Comparison of ENCODE assay signal across 8 cellular contexts in the genomic region with DNA sequence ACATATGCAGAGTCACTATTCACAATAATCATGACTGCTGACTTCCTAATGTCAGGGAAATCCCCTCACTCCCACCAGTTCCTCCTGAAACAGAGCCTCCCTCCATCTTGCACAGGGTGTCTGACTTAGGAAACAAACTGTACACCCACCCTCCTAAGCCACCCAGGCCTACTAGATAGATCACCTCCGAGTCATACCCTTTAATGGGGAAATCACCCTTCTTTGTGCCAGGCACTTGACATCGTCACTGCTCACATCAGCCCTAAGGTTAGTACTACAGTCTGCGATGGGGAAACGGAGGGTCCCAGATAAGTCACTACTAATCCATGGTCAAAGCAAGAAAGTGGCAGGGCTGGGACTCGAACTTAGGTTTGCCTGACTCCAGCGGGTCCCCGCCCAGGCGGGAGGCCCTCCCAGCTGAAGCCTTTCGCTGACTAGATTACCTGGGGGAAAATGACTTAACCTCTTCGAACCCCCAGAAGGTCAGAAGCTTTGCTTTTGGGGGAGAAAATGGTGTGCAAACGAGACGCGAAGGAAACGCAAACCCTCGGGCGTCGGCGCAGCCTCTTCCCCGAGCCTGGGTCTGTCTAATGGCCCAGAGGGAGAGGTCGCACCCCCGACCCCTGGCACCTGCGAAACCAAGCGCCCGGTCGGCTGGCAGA. TPM values are rescaled to one million over a fixed set of nuclear protein-coding genes. Genes with fewer than 3 reads are reported as not detected.
DNase-seq lines count a peak whose midpoint lies in the region; ATAC-seq, FAIRE-seq and TF ChIP-seq lines count a peak whose summit lies in the region.

No MANE protein-coding gene starts in this region.

- TF ChIP-seq CTCF in Peyer's patch (IDR thresholded peaks at IDR 0.05) (no peak), gastrocnemius medialis (IDR thresholded peaks at IDR 0.05 in 4 of 5, conservative IDR thresholded peaks at IDR 0.05 in 1 of 5) (no peak)

- intact Hi-C loops in gastrocnemius medialis (cut with DNase I; ENCODE audit: low total_unique reads) = loop anchor here (1.0 to 5.0 kb wide), 2 partner anchors 29 to 166 kb away; a partner anchor contains a TSS

- H3K4me3 ChIP-seq in Peyer's patch (peak overlapping the region; percentile 87 to 97 (median 94)), gastrocnemius medialis (peak overlapping the region; percentile 71 to 81 (median 75))

- no peak; the same call in none of the 2 replicates for TF ChIP-seq POLR2A in GM12891 (IDR thresholded peaks at IDR 0.05; ENCODE audit: low read depth, low read length)
- TF ChIP-seq POLR2A in Peyer's patch (IDR thresholded peaks at IDR 0.05) = no peak
- no peak for TF ChIP-seq POLR2A in gastrocnemius medialis (IDR thresholded peaks at IDR 0.05)

- no peaks in the 10 kb centered on the region for H3K9me3 ChIP-seq in Peyer's patch
- no peaks in the 10 kb centered on the region for H3K9me3 ChIP-seq in gastrocnemius medialis

- H3K27ac ChIP-seq in Peyer's patch = peak overlapping the region; percentile 89 to 99 (median 97)
- peak overlapping the region; percentile 96 to 100 (median 98) for H3K27ac ChIP-seq in gastrocnemius medialis

- DNase-seq in GM12891 (ENCODE audit: insufficient read length, low spot score) = no peak
- peak in 2 of 3 donors; percentile 50 to 64 for DNase-seq in Peyer's patch
- DNase-seq in activated gamma-delta T cell treated with anti-CD3 and anti-CD28 coated beads, Interleukin-2, amount 50 U/mL, for 16 hours (ENCODE audit: low read depth) = peak; percentile 73
- DNase-seq in glomerular visceral epithelial cell (ENCODE audit: extremely low spot score) = peak; percentile 35
- no peak for DNase-seq in gastrocnemius medialis
- DNase-seq in DMS53 (lab: John Stamatoyannopoulos, UW) = no peak
- DNase-seq in GM19239 (ENCODE audit: insufficient read length, low spot score) = no peak

- H3K4me1 ChIP-seq in Peyer's patch (peaks cover 0 to 18% (median 4%) of the 10 kb centered on the region in 4 donors), gastrocnemius medialis (peaks cover 13 to 18% of the 10 kb centered on the region in 2 donors)

- FAIRE-seq in GM12891 (lab: Jason Lieb, UNC) (no peak), GM19239 (lab: Jason Lieb, UNC) (no peak)

- in situ Hi-C loops in gastrocnemius medialis (cut with MboI; ENCODE audit: low sequenced_read_pairs in 4 of 4) = no loop called here

- H3K27me3 ChIP-seq in Peyer's patch = no peaks in the 10 kb centered on the region
- no peaks in the 10 kb centered on the region for H3K27me3 ChIP-seq in gastrocnemius medialis

- ATAC-seq in HG02840 (IDR thresholded peaks at IDR 0.05; ENCODE audit: low FRiP score, unreplicated experiment) = peak; percentile 20
- ATAC-seq in gastrocnemius medialis = peak in 1 of 2 donors; percentile 3

- H3K36me3 ChIP-seq in Peyer's patch (no peaks in the 10 kb centered on the region), gastrocnemius medialis (no peaks in the 10 kb centered on the region)

TF ChIP-seq in GM12891, 5 proteins besides CTCF, POLR2A, EP300 and RAD21:
- TF ChIP-seq PAX5 (IDR thresholded peaks at IDR 0.05; ENCODE audit: insufficient read depth, low read length, severe bottlenecking) = no peak
- TF ChIP-seq TAF1 (IDR thresholded peaks at IDR 0.05; ENCODE audit: low read depth, low read length) = peak; percentile 50; the same call in 1 of the 2 replicates
- TF ChIP-seq POU2F2 (IDR thresholded peaks at IDR 0.05; ENCODE audit: low read depth, low read length) = peak; percentile 53
- peak; percentile 65 for TF ChIP-seq POLR2AphosphoS5 (IDR thresholded peaks at IDR 0.05; ENCODE audit: low read depth, low read length)
- peak; percentile 85 for TF ChIP-seq SPI1 (IDR thresholded peaks at IDR 0.05; ENCODE audit: low read depth, low read length)

RNA-seq across cellular contexts. Expression of a gene that starts 3.4 kb away (rescaled TPM):
- polyA plus RNA-seq in GM12891 (2012; ENCODE audit: low read depth, missing spikeins) = 34.8 TPM
- total RNA-seq in Peyer's patch (100 to 1,000 TPM in 3 of 4 donors, 10 to 100 TPM in 1; 69.2 to 297 (median 190) TPM), gastrocnemius medialis (10 to 100 TPM; 48.2 to 76.8 (median 56.3) TPM)

RNA-seq across cellular contexts. Expression of a gene that starts 26.9 kb away (rescaled TPM):
- polyA plus RNA-seq in GM12891 (2012; ENCODE audit: low read depth, missing spikeins) = 6.8 TPM
- total RNA-seq in Peyer's patch (1 to 10 TPM in 1 of 4 donors, under 1 TPM in 1, not detected in 2; 0.54 to 3.3 TPM), gastrocnemius medialis (1 to 10 TPM in 1 of 4 donors, under 1 TPM in 2, not detected in 1; 0.29 to 1.2 (median 0.75) TPM)

RNA-seq across cellular contexts. Expression of a gene that starts 28.5 kb away (rescaled TPM):
- polyA plus RNA-seq in GM12891 (2012; ENCODE audit: low read depth, missing spikeins) = 4.7 TPM
- 10 to 100 TPM; 10.7 to 55.0 (median 43.2) TPM for total RNA-seq in Peyer's patch
- total RNA-seq in gastrocnemius medialis = 10 to 100 TPM; 10.0 to 25.8 (median 13.3) TPM

RNA-seq across cellular contexts. Expression of a gene that starts 46.5 kb away (rescaled TPM):
- polyA plus RNA-seq in GM12891 (2012; ENCODE audit: low read depth, missing spikeins) = 21.5 TPM
- total RNA-seq in Peyer's patch = 10 to 100 TPM in 2 of 4 donors, 1 to 10 TPM in 2; 8.3 to 41.9 (median 14.5) TPM
- total RNA-seq in gastrocnemius medialis = 1 to 10 TPM; 1.3 to 4.0 (median 1.6) TPM

RNA-seq across cellular contexts. Expression of a gene that starts 50.9 kb away (rescaled TPM):
- polyA plus RNA-seq in GM12891 (2012; ENCODE audit: low read depth, missing spikeins) = 253 TPM
- 100 to 1,000 TPM; 106 to 165 (median 109) TPM for total RNA-seq in Peyer's patch
- total RNA-seq in gastrocnemius medialis = 100 to 1,000 TPM; 211 to 334 (median 280) TPM

Comparison
In these comparisons a context has a peak if more than half of its experiments do, and no peak if none do; other contexts are left out.
1. DNase-seq: peak in Peyer's patch (2 of 3), activated gamma-delta T cell treated with anti-CD3 and anti-CD28 coated beads, Interleukin-2, amount 50 U/mL, for 16 hours (single experiment) and glomerular visceral epithelial cell (single experiment); none in GM12891 (single experiment), gastrocnemius medialis (0 of 2), DMS53 (single experiment) and GM19239 (single experiment).